In the genomic region with DNA sequence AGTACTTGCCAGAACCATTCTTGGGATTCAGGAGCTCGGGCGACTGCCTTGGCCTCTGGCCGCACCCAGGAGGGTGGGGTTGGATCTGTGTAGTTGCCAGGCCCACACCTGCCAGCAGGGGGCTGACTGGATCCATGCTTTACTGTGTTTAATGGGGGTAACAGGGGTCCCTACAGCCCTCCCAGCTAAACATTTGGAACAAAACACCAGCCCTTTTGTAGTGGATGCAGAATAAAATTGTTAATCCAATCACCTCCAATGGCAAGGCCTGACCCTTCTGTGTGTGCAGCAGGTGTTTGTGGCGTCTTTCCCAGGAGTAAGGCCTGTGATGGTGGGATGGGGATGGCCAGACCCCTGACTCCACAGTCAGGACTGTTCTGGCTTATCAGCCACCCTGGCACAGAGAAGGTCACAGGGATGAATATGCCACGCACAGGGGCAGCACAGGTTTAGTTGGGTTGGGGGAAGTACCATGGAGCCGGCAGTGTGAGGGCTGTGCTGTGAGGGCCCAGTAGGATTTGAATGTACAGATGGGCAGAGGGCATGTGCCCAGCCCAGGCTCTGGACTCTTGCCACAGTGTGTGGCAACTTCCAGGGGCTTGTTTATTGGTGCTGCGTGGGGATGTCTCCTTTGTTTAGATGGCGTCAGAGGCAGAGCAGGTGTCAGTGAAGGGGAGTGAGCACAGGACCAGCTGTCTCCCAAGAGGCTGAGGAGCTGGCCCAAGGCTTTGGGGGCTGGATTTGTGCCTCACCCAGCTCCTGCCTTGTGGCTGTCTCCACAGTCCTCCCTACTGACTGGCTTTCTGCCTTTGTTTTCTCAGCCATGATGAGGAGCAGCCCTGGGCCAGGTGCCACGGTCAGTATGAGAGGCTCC, we compare ENCODE assay signal across 7 cellular contexts. TPM values are rescaled to one million over a fixed set of nuclear protein-coding genes. Genes with fewer than 3 reads are reported as not detected.
DNase-seq lines count a peak whose midpoint lies in the region; ATAC-seq and TF ChIP-seq lines count a peak whose summit lies in the region.

No MANE protein-coding gene starts in this region.

- peaks cover 0 to 80% (median 10%) of the 10 kb centered on the region in 3 donors for H3K36me3 Mint-ChIP-seq in naive thymus-derived CD8-positive, alpha-beta T cell

- peak overlapping the region; percentile 79 to 97 (median 91) for H3K27ac Mint-ChIP-seq in naive thymus-derived CD8-positive, alpha-beta T cell

- H3K4me3 ChIP-seq in GM12865 (ENCODE audit: low read depth, low read length), result no peak overlapping the region

- H3K4me1 Mint-ChIP-seq in naive thymus-derived CD8-positive, alpha-beta T cell, result peaks cover 30 to 70% (median 60%) of the 10 kb centered on the region in 4 donors

- ATAC-seq in esophagus mucosa (peak; percentile 50), HG03442 (IDR thresholded peaks at IDR 0.05; ENCODE audit: unreplicated experiment) (no peak)
- peak; percentile 65 to 73 for ATAC-seq in naive thymus-derived CD8-positive, alpha-beta T cell

- H3K4me3 Mint-ChIP-seq in naive thymus-derived CD8-positive, alpha-beta T cell, result peak overlapping the region in 4 of 10 donors; percentile 13 to 68 (median 58)

- DNase-seq in GM12865 (ENCODE audit: low read depth), result peak; percentile 55
- peak; percentile 83 for DNase-seq in NCI-H2029 treated with DMSO at 0.1 percent for 48 hours (lab: John Stamatoyannopoulos, UW)
- DNase-seq in activated CD8-positive, alpha-beta memory T cell treated with anti-CD3 and anti-CD28 coated beads, Interleukin-2, amount 50 U/mL, for 48 hours, result peak; percentile 82
- DNase-seq in naive thymus-derived CD8-positive, alpha-beta T cell, result peak; percentile 46 to 84 (median 58)
- DNase-seq in GM19238 (ENCODE audit: insufficient read length, low spot score), result no peak

- no peaks in the 10 kb centered on the region for H3K9me3 Mint-ChIP-seq in naive thymus-derived CD8-positive, alpha-beta T cell

- POLR2A ChIA-PET in naive thymus-derived CD8-positive, alpha-beta T cell (lab: Charles Lee), result interaction anchor here (0.8 to 37.2 kb wide), 16 partner anchors 9 to 269 kb away, joined by 3 to 1495 read pairs (median 6); partner anchors contain the start of genes GTPBP1, NPTXR, SUN2 and TOMM22

- TF ChIP-seq CTCF in GM12865 (IDR thresholded peaks at IDR 0.05; ENCODE audit: insufficient read depth, low read depth, low read length, missing control alignments), result peak; percentile 76

- H3K27me3 Mint-ChIP-seq in naive thymus-derived CD8-positive, alpha-beta T cell, result no peaks in the 10 kb centered on the region

RNA-seq across cellular contexts. Expression of gene SUN2, which starts 22.2 kb away (rescaled TPM):
- 94.2 TPM for total RNA-seq in esophagus mucosa
- 1,000 to 10,000 TPM; 1,061 to 1,073 TPM for total RNA-seq in naive thymus-derived CD8-positive, alpha-beta T cell
- polyA plus RNA-seq in naive thymus-derived CD8-positive, alpha-beta T cell, result 100 to 1,000 TPM; 491 to 802 (median 518) TPM

RNA-seq across cellular contexts. Expression of gene GTPBP1, which starts 27.8 kb away (rescaled TPM):
- 20.0 TPM for total RNA-seq in esophagus mucosa
- total RNA-seq in naive thymus-derived CD8-positive, alpha-beta T cell, result 10 to 100 TPM; 64.6 to 73.3 TPM
- polyA plus RNA-seq in naive thymus-derived CD8-positive, alpha-beta T cell, result 10 to 100 TPM; 17.2 to 29.3 (median 22.6) TPM

RNA-seq across cellular contexts. Expression of gene JOSD1, which starts 32.8 kb away (rescaled TPM):
- total RNA-seq in esophagus mucosa, result 25.6 TPM
- 10 to 100 TPM; 50.5 to 52.6 TPM for total RNA-seq in naive thymus-derived CD8-positive, alpha-beta T cell
- 1 to 10 TPM; 6.7 to 8.2 (median 7.8) TPM for polyA plus RNA-seq in naive thymus-derived CD8-positive, alpha-beta T cell

RNA-seq across cellular contexts. Expression of gene TOMM22, which starts 51.8 kb away (rescaled TPM):
- total RNA-seq in esophagus mucosa, result 90.9 TPM
- 10 to 100 TPM; 56.1 to 60.9 TPM for total RNA-seq in naive thymus-derived CD8-positive, alpha-beta T cell
- polyA plus RNA-seq in naive thymus-derived CD8-positive, alpha-beta T cell, result 10 to 100 TPM; 67.2 to 79.3 (median 75.9) TPM

Comparison
In these comparisons a context has a peak if more than half of its experiments do, and no peak if none do; other contexts are left out.
1. RNA of gene SUN2, which starts 22.2 kb away (total RNA-seq): 1,061 to 1,073 TPM in naive thymus-derived CD8-positive, alpha-beta T cell; 94.2 TPM in esophagus mucosa (single experiment); every median in the first group is over 10 times any median in the second.